Comparison of ENCODE assay signal across 8 cellular contexts in genomic region chr2:85354286-85355072, GRCh38. TPM values are rescaled to one million over a fixed set of nuclear protein-coding genes. Genes with fewer than 3 reads are reported as not detected.
DNase-seq lines count a peak whose midpoint lies in the region; ATAC-seq lines count a peak whose summit lies in the region.

TSS of gene ELMOD3 (plus strand) at chr2:85354769. CDS start at chr2:85357199, 2,430 bp downstream.
TSS of gene RETSAT (minus strand) at chr2:85354528. CDS start at chr2:85354507, 21 bp downstream.

- H3K9me3 Mint-ChIP-seq in effector memory CD8-positive, alpha-beta T cell = no peaks in the 10 kb centered on the region

- peaks cover 54% of the 10 kb centered on the region for H3K36me3 Mint-ChIP-seq in effector memory CD8-positive, alpha-beta T cell (ENCODE audit: insufficient read depth)

- H3K27ac Mint-ChIP-seq in effector memory CD8-positive, alpha-beta T cell = peak within 1 kb of the TSS; percentile 98 to 99

- peak within 1 kb of the TSS; percentile 96 to 97 for H3K4me3 Mint-ChIP-seq in effector memory CD8-positive, alpha-beta T cell

- peak; percentile 96 for ATAC-seq in GM21360 (IDR thresholded peaks at IDR 0.05; ENCODE audit: unreplicated experiment)
- ATAC-seq in effector memory CD8-positive, alpha-beta T cell (replicated peaks) = peak; percentile 98

- peak; percentile 97 for DNase-seq in COLO668 (lab: John Stamatoyannopoulos, UW; ENCODE audit: unreplicated experiment)
- peak; percentile 98 for DNase-seq in HT1080 (ENCODE audit: low read depth)
- peak; percentile 99 for DNase-seq in NOMO-1 treated with DMSO at 0.1 percent for 48 hours (lab: John Stamatoyannopoulos, UW; ENCODE audit: unreplicated experiment)
- peak; percentile 91 to 94 for DNase-seq in activated CD8-positive, alpha-beta memory T cell treated with anti-CD3 and anti-CD28 coated beads for 4 hours (ENCODE audit: low read depth in 2 of 2)
- peak; percentile 96 to 98 (median 98) for DNase-seq in effector memory CD8-positive, alpha-beta T cell
- DNase-seq in medulla oblongata (ENCODE audit: extremely low spot score) = peak; percentile 99
- peak; percentile 94 for DNase-seq in stimulated activated CD8-positive, alpha-beta memory T cell treated with anti-CD3 and anti-CD28 coated beads, Interleukin-12 subunit alpha, Interleukin-12 subunit beta, amount 100 ng/mL, for 1 hour (ENCODE audit: low read depth)

- H3K27me3 Mint-ChIP-seq in effector memory CD8-positive, alpha-beta T cell = no peaks in the 10 kb centered on the region

- H3K4me1 Mint-ChIP-seq in effector memory CD8-positive, alpha-beta T cell (ENCODE audit: low read depth in 2 of 2) = peaks cover 25 to 45% of the 10 kb centered on the region in 2 donors

RNA-seq across cellular contexts. Expression of gene ELMOD3, which starts in this region (rescaled TPM):
- total RNA-seq in HT1080 (2014; rRNA removed; shearing (Covaris generic)) = 11.4 TPM in 2 replicates
- polyA plus RNA-seq in HT1080 (2015; cell fraction: cytosol; rRNA removed) = 6.6 and 8.0 TPM in 2 replicates
- polyA plus RNA-seq in HT1080 (2015; cell fraction: nucleus; rRNA removed) = 17.9 and 20.3 TPM in 2 replicates

RNA-seq across cellular contexts. Expression of gene RETSAT, which starts in this region (rescaled TPM):
- 26.9 and 27.3 TPM in 2 replicates for total RNA-seq in HT1080 (2014; rRNA removed; shearing (Covaris generic))
- polyA plus RNA-seq in HT1080 (2015; cell fraction: cytosol; rRNA removed) = 20.8 and 22.7 TPM in 2 replicates
- polyA plus RNA-seq in HT1080 (2015; cell fraction: nucleus; rRNA removed) = 57.7 and 60.9 TPM in 2 replicates

Comparison
In these comparisons a context has a peak if more than half of its experiments do, and no peak if none do; other contexts are left out.
1. Peak in every context shown above with its lines: DNase-seq and ATAC-seq.